Comparison of ENCODE assay signal across 28 cellular contexts in genomic region chr13:46861959-46862358, GRCh38. TPM values are rescaled to one million over a fixed set of nuclear protein-coding genes. Genes with fewer than 3 reads are reported as not detected.
"Had no signal": no experiment of that assay in that cellular context is flagged by ENCODE, and none has a peak within 500 bp of the region (broad histone marks: within the 10 kb centered on the region; RNA-seq: fewer than 3 reads in every experiment).

No MANE protein-coding gene starts in this region.

- H3K4me1 Mint-ChIP-seq: activated B cell treated with CpG ODN at 0.5 μM for 24 hours; activated CD8-positive, alpha-beta memory T cell treated with anti-CD3 and anti-CD28 coated beads, Interleukin-2, amount 10 ng/mL, durations not matched to agents 7 days and 5 days; immature natural killer cell had no signal

- H3K9me3 Mint-ChIP-seq: activated B cell treated with CpG ODN at 0.5 μM for 24 hours; activated naive CD4-positive, alpha-beta T cell treated with anti-CD3 and anti-CD28 coated beads, Interleukin-2, amount 50 U/mL, for 72 hours; activated T-helper 2 cell treated with anti-CD3 and anti-CD28 coated beads, Interferon-gamma antibody, Interleukin-2, Interleukin-4, amounts not matched to agents 10 μg/mL and 5 μg/mL and 100 μg/mL, durations not matched to agents 14 hours and 24 hours and 36 hours; dendritic cell treated with granulocyte-macrophage colony-stimulating factor and Interleukin-4, amounts not matched to agents 40 ng/mL and 50 ng/mL, for 4 days; endodermal cell; immature natural killer cell; mesothelial cell of epicardium; naive B cell; stimulated activated naive CD8-positive, alpha-beta T cell treated with anti-CD3 and anti-CD28 coated beads, Interleukin-15, Interleukin-2, amounts not matched to agents 100 ng/mL and 50 ng/mL, for 24 hours had no signal

- H3K27ac Mint-ChIP-seq: activated B cell treated with CpG ODN at 0.5 μM for 24 hours; activated CD8-positive, alpha-beta memory T cell treated with anti-CD3 and anti-CD28 coated beads, Interleukin-2, amount 10 ng/mL, durations not matched to agents 7 days and 5 days; activated CD8-positive, alpha-beta T cell treated with anti-CD3 and anti-CD28 coated beads, Interleukin-2, amount 10 ng/mL, durations not matched to agents 7 days and 5 days; activated naive CD4-positive, alpha-beta T cell treated with anti-CD3 and anti-CD28 coated beads, Interleukin-2, amount 50 U/mL, for 72 hours; activated T-helper 2 cell treated with anti-CD3 and anti-CD28 coated beads, Interferon-gamma antibody, Interleukin-2, Interleukin-4, amounts not matched to agents 10 μg/mL and 5 μg/mL and 100 μg/mL, durations not matched to agents 14 hours and 24 hours and 36 hours; dendritic cell treated with granulocyte-macrophage colony-stimulating factor and Interleukin-4, amounts not matched to agents 40 ng/mL and 50 ng/mL, for 4 days; endodermal cell; immature natural killer cell; mesothelial cell of epicardium; naive B cell; stimulated activated naive CD8-positive, alpha-beta T cell treated with anti-CD3 and anti-CD28 coated beads, Interleukin-15, Interleukin-2, amounts not matched to agents 100 ng/mL and 50 ng/mL, for 24 hours had no signal

- H3K27me3 Mint-ChIP-seq: dendritic cell treated with granulocyte-macrophage colony-stimulating factor and Interleukin-4, amounts not matched to agents 40 ng/mL and 50 ng/mL, for 4 days; stimulated activated naive CD8-positive, alpha-beta T cell treated with anti-CD3 and anti-CD28 coated beads, Interleukin-15, Interleukin-2, amounts not matched to agents 100 ng/mL and 50 ng/mL, for 24 hours had no signal

- H3K4me3 Mint-ChIP-seq: activated B cell treated with CpG ODN at 0.5 μM for 24 hours; activated CD8-positive, alpha-beta memory T cell treated with anti-CD3 and anti-CD28 coated beads, Interleukin-2, amount 10 ng/mL, durations not matched to agents 7 days and 5 days; activated CD8-positive, alpha-beta T cell treated with anti-CD3 and anti-CD28 coated beads, Interleukin-2, amount 10 ng/mL, durations not matched to agents 7 days and 5 days; dendritic cell treated with granulocyte-macrophage colony-stimulating factor and Interleukin-4, amounts not matched to agents 40 ng/mL and 50 ng/mL, for 4 days; endodermal cell; immature natural killer cell; mesothelial cell of epicardium; naive B cell; stimulated activated naive CD8-positive, alpha-beta T cell treated with anti-CD3 and anti-CD28 coated beads, Interleukin-15, Interleukin-2, amounts not matched to agents 100 ng/mL and 50 ng/mL, for 24 hours had no signal

- H3K36me3 Mint-ChIP-seq: activated CD8-positive, alpha-beta memory T cell treated with anti-CD3 and anti-CD28 coated beads, Interleukin-2, amount 10 ng/mL, durations not matched to agents 7 days and 5 days; activated naive CD4-positive, alpha-beta T cell treated with anti-CD3 and anti-CD28 coated beads, Interleukin-2, amount 50 U/mL, for 72 hours; immature natural killer cell; mesothelial cell of epicardium; naive B cell had no signal

- DNase-seq: activated B cell treated with CpG ODN at 0.5 μM for 24 hours; activated CD8-positive, alpha-beta memory T cell treated with anti-CD3 and anti-CD28 coated beads, Interleukin-2, amount 10 ng/mL, durations not matched to agents 7 days and 5 days; activated CD8-positive, alpha-beta T cell treated with anti-CD3 and anti-CD28 coated beads, Interleukin-2, amount 10 ng/mL, durations not matched to agents 7 days and 5 days; activated T-cell treated with anti-CD3 and anti-CD28 coated beads, Interleukin-2, amount 50 U/mL, for 48 hours; central memory CD4-positive, alpha-beta T cell; endodermal cell; foreskin fibroblast; head of caudate nucleus; hypothalamus; immature natural killer cell; kidney; left colon; naive B cell; pancreas; retina; stimulated activated CD4-positive, alpha-beta T cell treated with anti-CD3 and anti-CD28 coated beads, Interleukin-12 subunit alpha, Interleukin-12 subunit beta, amount 100 ng/mL, for 4 hours; stimulated activated CD4-positive, alpha-beta T cell treated with anti-CD3 and anti-CD28 coated beads, Interleukin-4, amount 100 ng/mL, for 1 hour; substantia nigra; T-helper 9 cell; thyroid gland; upper lobe of left lung had no signal

- ATAC-seq: activated CD8-positive, alpha-beta memory T cell treated with anti-CD3 and anti-CD28 coated beads, Interleukin-2, amount 10 ng/mL, durations not matched to agents 7 days and 5 days; activated CD8-positive, alpha-beta T cell treated with anti-CD3 and anti-CD28 coated beads, Interleukin-2, amount 10 ng/mL, durations not matched to agents 7 days and 5 days; activated naive CD4-positive, alpha-beta T cell treated with anti-CD3 and anti-CD28 coated beads, Interleukin-2, amount 50 U/mL, for 72 hours; esophagus mucosa; left colon; pancreas; sciatic nerve had no signal

RNA-seq across cellular contexts. Expression of gene HTR2A, which starts 34.9 kb away (rescaled TPM):
- total RNA-seq: activated B cell treated with CpG ODN at 0.5 μM for 24 hours; activated CD8-positive, alpha-beta memory T cell treated with anti-CD3 and anti-CD28 coated beads, Interleukin-2, amount 10 ng/mL, durations not matched to agents 7 days and 5 days; activated CD8-positive, alpha-beta T cell treated with anti-CD3 and anti-CD28 coated beads, Interleukin-2, amount 10 ng/mL, durations not matched to agents 7 days and 5 days; activated naive CD4-positive, alpha-beta T cell treated with anti-CD3 and anti-CD28 coated beads, Interleukin-2, amount 50 U/mL, for 72 hours; activated T-helper 2 cell treated with anti-CD3 and anti-CD28 coated beads, Interferon-gamma antibody, Interleukin-2, Interleukin-4, amounts not matched to agents 10 μg/mL and 5 μg/mL and 100 μg/mL, durations not matched to agents 14 hours and 24 hours and 36 hours; endodermal cell had no signal
